In genomic region chr2:110056009-110056408, GRCh38 we compare ENCODE assay signal across 7 cellular contexts. TPM values are rescaled to one million over a fixed set of nuclear protein-coding genes. Genes with fewer than 3 reads are reported as not detected.
"Had no signal": no experiment of that assay in that cellular context is flagged by ENCODE, and none has a peak within 500 bp of the region (broad histone marks: within the 10 kb centered on the region; RNA-seq: fewer than 3 reads in every experiment).

No MANE protein-coding gene starts in this region.

RNA-seq across cellular contexts. Expression of gene MALL, which starts 59.6 kb away (rescaled TPM):
- total RNA-seq: activated B cell treated with CpG ODN at 0.5 μM for 24 hours; activated CD4-positive, alpha-beta memory T cell treated with anti-CD3 and anti-CD28 coated beads, Interleukin-2, amount 10 ng/mL, durations not matched to agents 7 days and 5 days; activated CD8-positive, alpha-beta memory T cell treated with anti-CD3 and anti-CD28 coated beads, Interleukin-2, amount 10 ng/mL, durations not matched to agents 7 days and 5 days; activated CD8-positive, alpha-beta T cell treated with anti-CD3 and anti-CD28 coated beads for 36 hours; activated CD8-positive, alpha-beta T cell treated with anti-CD3 and anti-CD28 coated beads, Interleukin-2, amount 10 ng/mL, durations not matched to agents 7 days and 5 days; T-helper 1 cell treated with Interleukin-12 subunit alpha and Interleukin-12 subunit beta and Interleukin-4 antibody, amounts not matched to agents 30 ng/mL and 1 ng/mL, for 36 hours; T-helper 2 cell treated with Interferon-gamma antibody and Interleukin-4, amounts not matched to agents 100 ng/mL and 5 ng/mL, for 36 hours had no signal
